In genomic region chr2:95271381-95271971, GRCh38 we compare ENCODE assay signal across 22 cellular contexts. TPM values are rescaled to one million over a fixed set of nuclear protein-coding genes. Genes with fewer than 3 reads are reported as not detected.
DNase-seq lines count a peak whose midpoint lies in the region; ATAC-seq, FAIRE-seq and TF ChIP-seq lines count a peak whose summit lies in the region.
"Had no signal": no experiment of that assay in that cellular context is flagged by ENCODE, and none has a peak within 500 bp of the region (broad histone marks: within the 10 kb centered on the region; RNA-seq: fewer than 3 reads in every experiment).

No MANE protein-coding gene starts in this region.

- no peak overlapping the region for H3K27ac ChIP-seq in kidney (ENCODE audit: low read depth in 2 of 2, low read length in 2 of 2)
- H3K27ac ChIP-seq: 22Rv1, psoas muscle, SJSA1 had no signal

- H3K9ac ChIP-seq in kidney (ENCODE audit: low read length in 2 of 2): no peak overlapping the region

- intact Hi-C loops in kidney (cut with DNase I) (no loop called here), posterior vena cava (cut with DNase I) (no loop called here)

- TF ChIP-seq POLR2A in GM12892 (IDR thresholded peaks at IDR 0.05; ENCODE audit: low read depth, low read length): no peak

- DNase-seq in activated CD4-positive, CD25-positive, alpha-beta regulatory T cell treated with anti-CD3 and anti-CD28 coated beads, Interleukin-2, amount 50 U/mL, for 72 hours: peak; percentile 22
- DNase-seq in T1000 (lab: John Stamatoyannopoulos, UW) (peak; percentile 4), kidney (peak; percentile 42), posterior vena cava (ENCODE audit: low spot score) (peak; percentile 54), GM12892 (ENCODE audit: insufficient read length) (no peak)
- DNase-seq: activated CD4-positive, alpha-beta T cell treated with anti-CD3 and anti-CD28 coated beads, Interleukin-2, amount 10 ng/mL, durations not matched to agents 7 days and 5 days; activated T-cell treated with anti-CD3 and anti-CD28 coated beads, Interleukin-2, amount 50 U/mL, for 1 hour; DMS79; KBM-7; NCI-H146; NCI-H524; stimulated activated CD4-positive, alpha-beta T cell treated with anti-CD3 and anti-CD28 coated beads, Interleukin-1b, Interleukin-23, amount 100 ng/mL, for 48 hours had no signal

- no peaks in the 10 kb centered on the region for H3K9me3 ChIP-seq in kidney (ENCODE audit: control insufficient read depth in 1 of 2, low read length in 2 of 2)
- H3K9me3 ChIP-seq: psoas muscle, SJSA1 had no signal

- peaks cover 0 to 7% of the 10 kb centered on the region in 2 donors for H3K4me1 ChIP-seq in kidney (ENCODE audit: control insufficient read depth in 1 of 2, insufficient read depth in 1 of 2, low read depth in 1 of 2, low read length in 2 of 2)
- H3K4me1 ChIP-seq: psoas muscle, SJSA1 had no signal

- H3K4me3 ChIP-seq in kidney (ENCODE audit: low read length in 2 of 2): no peak overlapping the region
- H3K4me3 ChIP-seq: psoas muscle, SJSA1 had no signal

- FAIRE-seq in kidney (lab: Jason Lieb, UNC) (no peak), GM12892 (lab: Jason Lieb, UNC) (no peak)
- FAIRE-seq: astrocyte had no signal

- H3K36me3 ChIP-seq in kidney (ENCODE audit: control insufficient read depth in 1 of 2, insufficient read depth in 2 of 2, low read length in 2 of 2): no peaks in the 10 kb centered on the region
- H3K36me3 ChIP-seq: SJSA1 had no signal

- TF ChIP-seq CTCF in kidney (IDR thresholded peaks at IDR 0.05; ENCODE audit: borderline replicate concordance, extremely low read depth, insufficient read depth): no peak

- no peak for ATAC-seq in activated CD4-positive, CD25-positive, alpha-beta regulatory T cell treated with anti-CD3 and anti-CD28 coated beads, Interleukin-2, amount 50 U/mL, for 24 hours
- ATAC-seq in GM21717 (IDR thresholded peaks at IDR 0.05; ENCODE audit: unreplicated experiment) (no peak), esophagus mucosa (no peak)
- ATAC-seq: Panc1; psoas muscle; stimulated activated effector memory CD8-positive, alpha-beta T cell treated with anti-CD3 and anti-CD28 coated beads, Interleukin-12 subunit alpha, Interleukin-12 subunit beta, amount 100 ng/mL, for 72 hours had no signal

RNA-seq across cellular contexts. Expression of gene PROM2, which starts 2.8 kb away (rescaled TPM):
- total RNA-seq in kidney (65.6 TPM), posterior vena cava (1 to 10 TPM in 1 of 2 donors, under 1 TPM in 1; 0.28 to 2.2 TPM), esophagus mucosa (100 TPM)
- polyA plus RNA-seq in kidney (ENCODE audit: insufficient read depth, low read depth, low replicate concordance): 55.6 TPM
- polyA plus RNA-seq in GM12892 (2012; ENCODE audit: missing spikeins): 0.08 TPM

RNA-seq across cellular contexts. Expression of gene KCNIP3, which starts 25.7 kb away (rescaled TPM):
- total RNA-seq in kidney (27.6 TPM), posterior vena cava (10 to 100 TPM; 10.5 to 17.9 TPM), esophagus mucosa (0.96 TPM)
- polyA plus RNA-seq in kidney (ENCODE audit: insufficient read depth, low read depth, low replicate concordance): 14.8 TPM
- not detected for polyA plus RNA-seq in GM12892 (2012; ENCODE audit: missing spikeins)
- total RNA-seq: activated CD4-positive, alpha-beta T cell treated with anti-CD3 and anti-CD28 coated beads, Interleukin-2, amount 10 ng/mL, durations not matched to agents 7 days and 5 days; T-helper 1 cell treated with Interleukin-12 subunit alpha and Interleukin-12 subunit beta and Interleukin-4 antibody, amounts not matched to agents 30 ng/mL and 1 ng/mL, for 36 hours had no signal

Comparison
In these comparisons a context has a peak if more than half of its experiments do, and no peak if none do; other contexts are left out.
1. RNA of gene PROM2, which starts 2.8 kb away (total RNA-seq): 100 TPM in esophagus mucosa (single experiment) and 65.6 TPM in kidney (single experiment); 0.28 to 2.2 TPM in posterior vena cava; every median in the first group is over 10 times any median in the second.